Comparison of ENCODE assay signal across 1 cellular context in genomic region chr7:73701357-73701995, GRCh38.
TF ChIP-seq lines count a peak whose summit lies in the region.

No MANE protein-coding gene starts in this region.

TF ChIP-seq in H1, 55 proteins besides CTCF, POLR2A, EP300 and RAD21:
- TF ChIP-seq SP2 (IDR thresholded peaks at IDR 0.05; ENCODE audit: low read length) (no peak), KDM1A (IDR thresholded peaks at IDR 0.05; ENCODE audit: borderline replicate concordance, low read length) (peak; percentile 93), SRF (IDR thresholded peaks at IDR 0.05; ENCODE audit: low read depth, low read length) (no peak), SAP30 (IDR thresholded peaks at IDR 0.05; ENCODE audit: insufficient read depth, insufficient replicate concordance, low read length) (no peak), HDAC2 (IDR thresholded peaks at IDR 0.05; ENCODE audit: borderline replicate concordance in 1 of 2, low read depth in 2 of 2, low read length in 2 of 2) (0 out of 4 replicates have a peak, but pooled peaks of 1 of the 2 experiments have one; percentile 35), MAFK (IDR thresholded peaks at IDR 0.05; ENCODE audit: low read depth, low read length) (no peak), BCL11A (IDR thresholded peaks at IDR 0.05; ENCODE audit: low read depth in 2 of 2, low read length in 2 of 2) (no peak), GABPA (IDR thresholded peaks at IDR 0.05; ENCODE audit: borderline replicate concordance, insufficient read depth, low read length) (no peak), CHD2 (IDR thresholded peaks at IDR 0.05; ENCODE audit: low read length) (0 out of 2 replicates have a peak, but pooled peaks have one; percentile 14), KDM4A (IDR thresholded peaks at IDR 0.05; ENCODE audit: low read depth, low read length, severe bottlenecking) (no peak), SP1 (IDR thresholded peaks at IDR 0.05; ENCODE audit: low read depth, low read length) (no peak), SIN3A (conservative IDR thresholded peaks at IDR 0.05 in 1 of 2, IDR thresholded peaks at IDR 0.05 in 1 of 2; ENCODE audit: low read depth in 1 of 2, low read length in 2 of 2) (peak in 1 of 2 experiments; percentile 77; a peak in 2 of 4 replicates), RNF2 (IDR thresholded peaks at IDR 0.05; ENCODE audit: borderline replicate concordance, low read depth, low read length, missing control alignments, poor library complexity, severe bottlenecking) (no peak), BACH1 (IDR thresholded peaks at IDR 0.05; ENCODE audit: low read length) (no peak), TAF1 (IDR thresholded peaks at IDR 0.05; ENCODE audit: low read depth, low read length) (no peak), JUN (IDR thresholded peaks at IDR 0.05; ENCODE audit: low read depth, low read length) (no peak), TEAD4 (IDR thresholded peaks at IDR 0.05; ENCODE audit: low read depth, low read length) (peak; percentile 18; the same call in 1 of the 2 replicates), CREB1 (IDR thresholded peaks at IDR 0.05) (peak; percentile 67), TAF7 (optimal IDR thresholded peaks at IDR 0.05; ENCODE audit: borderline replicate concordance, low read depth, low read length) (no peak), ATF3 (IDR thresholded peaks at IDR 0.05; ENCODE audit: insufficient read depth, low read depth, low read length) (no peak), CEBPB (IDR thresholded peaks at IDR 0.05; ENCODE audit: low read depth, low read length) (no peak), JUND (IDR thresholded peaks at IDR 0.05; ENCODE audit: low read length) (0 out of 2 replicates have a peak, but pooled peaks have one; percentile 47), POLR2AphosphoS5 (IDR thresholded peaks at IDR 0.05; ENCODE audit: low read depth, low read length) (no peak; the same call in 1 of the 2 replicates)
